In the genomic region with DNA sequence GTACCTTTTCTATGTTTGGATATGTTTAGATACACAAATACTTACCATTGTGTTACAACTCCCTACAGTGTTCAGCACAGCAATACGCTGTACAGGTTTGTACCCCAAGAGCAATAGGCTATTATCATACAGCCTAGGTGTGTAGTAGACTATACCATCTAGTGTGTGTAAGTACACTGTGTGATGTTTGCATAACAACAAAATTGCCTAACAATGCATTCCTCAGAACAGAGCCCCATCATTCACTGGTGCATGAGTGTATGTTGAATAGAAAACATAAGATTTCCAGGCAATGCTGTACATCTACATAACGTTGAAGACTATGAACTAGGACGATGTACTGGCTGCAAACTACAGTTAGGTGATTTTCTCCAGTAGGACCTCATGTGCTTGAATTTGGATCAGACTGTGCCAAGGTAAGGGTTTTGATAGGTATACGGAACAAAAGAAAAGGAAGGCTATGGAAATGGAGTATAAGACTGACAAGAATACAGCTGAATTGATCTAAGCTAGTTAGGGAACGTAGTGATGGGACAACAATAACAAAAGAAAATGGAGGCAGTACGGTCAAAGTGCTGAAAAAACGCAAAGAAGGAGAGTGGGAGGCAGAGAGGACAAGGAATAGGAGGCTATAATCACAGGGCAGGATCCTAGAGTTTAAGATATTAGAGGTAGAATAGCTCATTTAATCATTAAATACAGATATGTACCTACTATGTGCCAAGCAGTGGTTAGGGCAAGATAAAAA, we compare ENCODE assay signal across 14 cellular contexts.
"Had no signal": no experiment of that assay in that cellular context is flagged by ENCODE, and none has a peak within 500 bp of the region (broad histone marks: within the 10 kb centered on the region; RNA-seq: fewer than 3 reads in every experiment).

No MANE protein-coding gene starts in this region.

- H3K9me3 Mint-ChIP-seq: central memory CD8-positive, alpha-beta T cell; nephron had no signal

- H3K9me3 ChIP-seq: prostate gland, sigmoid colon had no signal

- H3K4me3 ChIP-seq: coronary artery, prostate gland, sigmoid colon had no signal

- H3K4me3 Mint-ChIP-seq: central memory CD8-positive, alpha-beta T cell; nephron had no signal

- H3K27me3 Mint-ChIP-seq: central memory CD8-positive, alpha-beta T cell had no signal

- H3K4me1 ChIP-seq: prostate gland had no signal

- H3K27me3 ChIP-seq: foreskin keratinocyte, sigmoid colon had no signal

- DNase-seq: activated CD4-positive, alpha-beta T cell treated with anti-CD3 and anti-CD28 coated beads, Interleukin-2, amount 50 U/mL, for 1 hour; activated CD8-positive, alpha-beta memory T cell treated with anti-CD3 and anti-CD28 coated beads for 24 hours; activated gamma-delta T cell treated with Interleukin-2 at 50 U/mL for 16 hours; amniotic stem cell; glutamatergic neuron; kidney glomerular epithelial cell; mesendoderm; sigmoid colon; stimulated activated CD4-positive, alpha-beta T cell treated with anti-CD3 and anti-CD28 coated beads, Interleukin-1b, Interleukin-23, amount 100 ng/mL, for 48 hours had no signal

- H3K27ac ChIP-seq: coronary artery, foreskin keratinocyte, prostate gland, sigmoid colon had no signal

- H3K27ac Mint-ChIP-seq: nephron had no signal
